In genomic region chr4:74188912-74189311, GRCh38 we compare ENCODE assay signal across 15 cellular contexts. TPM values are rescaled to one million over a fixed set of nuclear protein-coding genes. Genes with fewer than 3 reads are reported as not detected.
DNase-seq lines count a peak whose midpoint lies in the region; ATAC-seq and TF ChIP-seq lines count a peak whose summit lies in the region.
"Had no signal": no experiment of that assay in that cellular context is flagged by ENCODE, and none has a peak within 500 bp of the region (broad histone marks: within the 10 kb centered on the region; RNA-seq: fewer than 3 reads in every experiment).

No MANE protein-coding gene starts in this region.

- H3K36me3 ChIP-seq in brain microvascular endothelial cell (replicated peaks) (no peaks in the 10 kb centered on the region), PC-3 (ENCODE audit: low read depth, low read length) (peaks cover 7% of the 10 kb centered on the region; the same call in 1 of the 2 replicates)
- H3K36me3 ChIP-seq: HAP-1 had no signal

- H3K4me3 Mint-ChIP-seq in activated CD8-positive, alpha-beta T cell treated with anti-CD3 and anti-CD28 coated beads for 36 hours: no peak overlapping the region
- H3K4me3 Mint-ChIP-seq: CD4-positive, alpha-beta memory T cell; HFFc6 had no signal

- H3K27me3 Mint-ChIP-seq in activated CD8-positive, alpha-beta T cell treated with anti-CD3 and anti-CD28 coated beads for 36 hours: no peaks in the 10 kb centered on the region
- H3K27me3 Mint-ChIP-seq: CD4-positive, alpha-beta memory T cell had no signal

- H3K4me1 ChIP-seq in PC-3 (ENCODE audit: insufficient read depth, low read length): peaks cover 19% of the 10 kb centered on the region
- H3K4me1 ChIP-seq: HAP-1 had no signal

- H4K20me1 ChIP-seq in PC-3 (ENCODE audit: low read length): no peaks in the 10 kb centered on the region

- H3K9me2 ChIP-seq in PC-3 (replicated peaks; ENCODE audit: low read length): no peaks in the 10 kb centered on the region

- H3K4me3 ChIP-seq in brain microvascular endothelial cell (ENCODE audit: low read depth, low read length) (no peak overlapping the region), PC-3 (ENCODE audit: low read length) (no peak overlapping the region)
- H3K4me3 ChIP-seq: GM12878, HAP-1 had no signal

- no peaks in the 10 kb centered on the region for H3F3A ChIP-seq in PC-3 (ENCODE audit: low read length, unreplicated experiment)

- no peaks in the 10 kb centered on the region for H3K79me2 ChIP-seq in PC-3 (ENCODE audit: low read length)

- DNase-seq in brain microvascular endothelial cell: no peak
- no peak for DNase-seq in activated CD8-positive, alpha-beta T cell treated with anti-CD3 and anti-CD28 coated beads for 36 hours
- DNase-seq in PC-3: no peak
- DNase-seq: C1 segment of cervical spinal cord, Calu3, GDM1, GOT3 had no signal

- BruUV-seq in PC-3 (replicated peaks; lab: Mats Ljungman, UMichigan): no TSS peak

- no peak overlapping the region for H2AFZ ChIP-seq in PC-3 (ENCODE audit: low read length)

- no peaks in the 10 kb centered on the region for H3K36me3 Mint-ChIP-seq in activated CD8-positive, alpha-beta T cell treated with anti-CD3 and anti-CD28 coated beads for 36 hours (ENCODE audit: low read depth)
- H3K36me3 Mint-ChIP-seq: CD4-positive, alpha-beta memory T cell had no signal

- POLR2A ChIA-PET in activated CD8-positive, alpha-beta T cell treated with anti-CD3 and anti-CD28 coated beads for 36 hours (lab: Charles Lee): no interaction called here
- POLR2A ChIA-PET in PC-3 (lab: Charles Lee; ENCODE audit: unreplicated experiment): interaction anchor here (0.6 kb wide), 2 partner anchors 66 to 444 kb away, joined by 5 to 36 read pairs; no protein-coding TSS in a partner anchor

- H3K27me3 ChIP-seq in brain microvascular endothelial cell (replicated peaks): no peaks in the 10 kb centered on the region
- H3K27me3 ChIP-seq in PC-3 (ENCODE audit: low read length): no peaks in the 10 kb centered on the region

- ATAC-seq in GM18519 (IDR thresholded peaks at IDR 0.05; ENCODE audit: low FRiP score, unreplicated experiment) (peak; percentile 8), GM19395 (IDR thresholded peaks at IDR 0.05; ENCODE audit: unreplicated experiment) (peak; percentile 3), HG03442 (IDR thresholded peaks at IDR 0.05; ENCODE audit: unreplicated experiment) (peak; percentile 13), esophagus mucosa (no peak), PC-3 (no peak)
- no peak for ATAC-seq in activated CD8-positive, alpha-beta T cell treated with anti-CD3 and anti-CD28 coated beads for 36 hours

- H3K27ac Mint-ChIP-seq in activated CD8-positive, alpha-beta T cell treated with anti-CD3 and anti-CD28 coated beads for 36 hours: no peak overlapping the region
- H3K27ac Mint-ChIP-seq: CD4-positive, alpha-beta memory T cell; HFFc6 had no signal

- no peaks in the 10 kb centered on the region for H3K9me3 Mint-ChIP-seq in activated CD8-positive, alpha-beta T cell treated with anti-CD3 and anti-CD28 coated beads for 36 hours
- H3K9me3 Mint-ChIP-seq: HFFc6 had no signal

- H3K4me1 Mint-ChIP-seq in activated CD8-positive, alpha-beta T cell treated with anti-CD3 and anti-CD28 coated beads for 36 hours (ENCODE audit: low read depth): no peaks in the 10 kb centered on the region
- H3K4me1 Mint-ChIP-seq: CD4-positive, alpha-beta memory T cell had no signal

- CTCF ChIA-PET in activated CD8-positive, alpha-beta T cell treated with anti-CD3 and anti-CD28 coated beads for 36 hours (lab: Charles Lee): interaction anchor here (0.9 to 3.2 kb wide), 6 partner anchors 14 to 123 kb away, joined by 4 to 20 read pairs (median 4); partner anchors contain the start of gene EPGN
- CTCF ChIA-PET in PC-3 (lab: Charles Lee): interaction anchor here (0.6 to 0.9 kb wide), 9 partner anchors 9 to 616 kb away, joined by 3 to 11 read pairs (median 3); no protein-coding TSS in a partner anchor

- no peak overlapping the region for H3K9ac ChIP-seq in PC-3 (ENCODE audit: low read length)

- intact Hi-C loops in activated CD8-positive, alpha-beta T cell treated with anti-CD3 and anti-CD28 coated beads for 36 hours (cut with micrococcal nuclease): loop anchor here (5.0 kb wide), 1 partner anchor 123 kb away; no protein-coding TSS in a partner anchor
- intact Hi-C loops in PC-3 (cut with micrococcal nuclease): loop anchor here (1.0 to 5.0 kb wide), 4 partner anchors 42 to 482 kb away; no protein-coding TSS in a partner anchor

- H3K9me3 ChIP-seq in PC-3 (ENCODE audit: low read length): peaks cover 8% of the 10 kb centered on the region; the same call in 1 of the 2 replicates

- TF ChIP-seq CTCF in brain microvascular endothelial cell (IDR thresholded peaks at IDR 0.05; ENCODE audit: low read depth, low read length, missing control alignments): no peak
- TF ChIP-seq CTCF in activated CD8-positive, alpha-beta T cell treated with anti-CD3 and anti-CD28 coated beads for 36 hours (IDR thresholded peaks at IDR 0.05): no peak
- no peak for TF ChIP-seq CTCF in PC-3 (conservative IDR thresholded peaks at IDR 0.05; ENCODE audit: low read depth, low read length)

- no peak overlapping the region for H3K4me2 ChIP-seq in PC-3 (ENCODE audit: low read length)

- in situ Hi-C loops in brain microvascular endothelial cell (cut with HindIII; ENCODE audit: low pct_ligation_motif_present, low sequenced_read_pairs): loop anchor here (25.0 kb wide), 1 partner anchor 123 kb away; the partner anchor contains the start of gene EPGN

- H3K27ac ChIP-seq in brain microvascular endothelial cell (no peak overlapping the region), PC-3 (ENCODE audit: low read length) (no peak overlapping the region)

RNA-seq across cellular contexts. Expression of gene MTHFD2L, which starts 31.0 kb away (rescaled TPM):
- total RNA-seq in activated CD8-positive, alpha-beta T cell treated with anti-CD3 and anti-CD28 coated beads for 36 hours: 1 to 10 TPM; 7.3 to 8.1 TPM
- total RNA-seq in esophagus mucosa (9.4 TPM), PC-3 (2014; rRNA removed) (33.4 and 34.0 TPM in 2 replicates)

Comparison
In these comparisons a context has a peak if more than half of its experiments do, and no peak if none do; other contexts are left out.
1. ATAC-seq: peak in GM18519 (single experiment), GM19395 (single experiment) and HG03442 (single experiment); none in activated CD8-positive, alpha-beta T cell treated with anti-CD3 and anti-CD28 coated beads for 36 hours (single experiment), esophagus mucosa (single experiment) and PC-3 (single experiment).